Comparison of ENCODE assay signal across 9 cellular contexts in the genomic region with DNA sequence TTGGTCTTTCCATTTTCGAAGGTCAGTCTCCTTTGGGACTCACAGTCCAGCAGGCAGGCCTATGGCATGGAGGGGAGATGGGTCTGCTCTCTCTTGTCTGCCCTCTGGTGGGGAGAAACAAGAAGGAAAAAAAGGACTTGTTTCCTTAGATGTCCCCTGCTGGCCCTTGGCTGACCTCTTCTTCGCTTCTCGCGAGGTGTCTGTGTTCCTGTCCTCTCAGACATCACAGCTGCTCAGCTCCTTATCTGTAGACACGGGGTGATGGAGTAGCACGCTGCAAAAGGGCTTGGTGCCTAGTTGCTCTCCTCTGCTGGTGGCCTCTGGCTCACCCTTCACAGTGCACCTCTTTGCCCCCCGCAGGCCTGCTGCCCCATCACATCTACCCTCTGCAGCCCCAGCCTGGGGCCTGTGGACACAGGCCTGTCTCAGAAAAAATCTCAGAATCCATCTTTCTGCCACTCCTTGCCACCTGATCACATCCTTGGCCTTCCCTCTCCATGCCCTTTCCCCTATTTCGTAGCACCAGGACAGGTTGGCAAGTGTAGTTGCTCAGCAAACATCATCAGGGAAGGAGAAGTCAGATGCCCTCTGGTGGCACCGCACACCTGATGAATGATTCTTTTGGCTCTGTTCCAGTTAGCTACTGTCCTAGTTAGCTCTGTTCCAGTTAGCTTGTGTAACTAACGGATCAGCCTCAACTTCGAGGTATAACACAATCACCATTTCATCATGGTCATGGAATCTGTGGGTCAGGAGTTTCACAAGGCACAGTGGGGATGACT. TPM values are rescaled to one million over a fixed set of nuclear protein-coding genes. Genes with fewer than 3 reads are reported as not detected.
DNase-seq lines count a peak whose midpoint lies in the region; ATAC-seq, FAIRE-seq and TF ChIP-seq lines count a peak whose summit lies in the region.
"Had no signal": no experiment of that assay in that cellular context is flagged by ENCODE, and none has a peak within 500 bp of the region (broad histone marks: within the 10 kb centered on the region; RNA-seq: fewer than 3 reads in every experiment).

No MANE protein-coding gene starts in this region.

- no peaks in the 10 kb centered on the region for H3K27me3 ChIP-seq in spleen (replicated peaks in 1 of 7)

- peak; percentile 65 for FAIRE-seq in islet of Langerhans (lab: Jason Lieb, UNC)

- H3K9me3 Mint-ChIP-seq in central memory CD8-positive, alpha-beta T cell = no peaks in the 10 kb centered on the region

- no peaks in the 10 kb centered on the region for H3K36me3 Mint-ChIP-seq in central memory CD8-positive, alpha-beta T cell (ENCODE audit: insufficient read depth)

- WGBS in spleen, 5 donors = 37 to 60% (median 46%) methylated on average over 10 to 11 of the region's 11 CpGs

- peaks cover 12% of the 10 kb centered on the region for H3K27me3 Mint-ChIP-seq in central memory CD8-positive, alpha-beta T cell

- TF ChIP-seq CTCF in spleen (IDR thresholded peaks at IDR 0.05 in 8 of 11, conservative IDR thresholded peaks at IDR 0.05 in 3 of 11) = peak; percentile 27 to 79 (median 68)

- peak overlapping the region in 3 of 8 donors; percentile 22 to 56 (median 45) for H3K27ac ChIP-seq in spleen

- peaks cover 0 to 18% (median 9%) of the 10 kb centered on the region in 6 donors for H3K4me1 ChIP-seq in spleen

- intact Hi-C loops in spleen (cut with DNase I; ENCODE audit: low total_unique reads) = loop anchor here (2.0 kb wide), 1 partner anchor 123 kb away; no protein-coding TSS in a partner anchor

- DNase-seq in NCI-H2227 (lab: John Stamatoyannopoulos, UW; ENCODE audit: unreplicated experiment) (peak; percentile 65), NCI-H2227 treated with DMSO at 0.1 percent for 48 hours (lab: John Stamatoyannopoulos, UW) (no peak), NCI-H1092 treated with DMSO at 0.1 percent for 48 hours (lab: John Stamatoyannopoulos, UW) (peak; percentile 82), SW480 (ENCODE audit: low spot score) (peak; percentile 89), spleen (peak; percentile 81)
- DNase-seq in central memory CD8-positive, alpha-beta T cell (ENCODE audit: low spot score in 2 of 2) = no peak

- H3K9me3 ChIP-seq in spleen = peaks cover 0 to 9% (median 0%) of the 10 kb centered on the region in 8 donors

- H3K36me3 ChIP-seq in spleen = no peaks in the 10 kb centered on the region

- no peak overlapping the region for H3K4me3 ChIP-seq in spleen

- H3K4me3 Mint-ChIP-seq in central memory CD8-positive, alpha-beta T cell = no peak overlapping the region
- H3K4me3 Mint-ChIP-seq: CD8-positive, alpha-beta memory T cell had no signal

- peak; percentile 49 for ATAC-seq in central memory CD8-positive, alpha-beta T cell (replicated peaks; ENCODE audit: extremely low read depth, poor library complexity, severe bottlenecking)
- no peak for ATAC-seq in GM18867 (IDR thresholded peaks at IDR 0.05; ENCODE audit: unreplicated experiment)

- H3K4me1 Mint-ChIP-seq in central memory CD8-positive, alpha-beta T cell = peaks cover 9% of the 10 kb centered on the region

- no peak overlapping the region for H3K27ac Mint-ChIP-seq in central memory CD8-positive, alpha-beta T cell (ENCODE audit: low read depth)

- TF ChIP-seq POLR2A in spleen (IDR thresholded peaks at IDR 0.05) = no peak

RNA-seq across cellular contexts. Expression of a gene that starts 18.7 kb away (rescaled TPM):
- 100 to 1,000 TPM in 4 of 7 donors, 10 to 100 TPM in 3; 83.9 to 139 (median 103) TPM for total RNA-seq in spleen
- polyA plus RNA-seq in spleen = 10 to 100 TPM; 42.8 to 75.1 (median 74.7) TPM

RNA-seq across cellular contexts. Expression of a gene that starts 25.6 kb away (rescaled TPM):
- total RNA-seq in spleen = 1 to 10 TPM; 2.8 to 8.3 (median 4.4) TPM
- polyA plus RNA-seq in spleen = 1 to 10 TPM; 1.4 to 2.0 (median 1.5) TPM

Comparison
In these comparisons a context has a peak if more than half of its experiments do, and no peak if none do; other contexts are left out.
1. DNase-seq: peak in NCI-H2227 (single experiment), NCI-H1092 treated with DMSO at 0.1 percent for 48 hours (single experiment), SW480 (single experiment) and spleen (single experiment); none in NCI-H2227 treated with DMSO at 0.1 percent for 48 hours (single experiment) and central memory CD8-positive, alpha-beta T cell (0 of 2).